In genomic region chr10:61779276-61779675, GRCh38 we compare ENCODE assay signal across 20 cellular contexts.
DNase-seq lines count a peak whose midpoint lies in the region; ATAC-seq, FAIRE-seq and TF ChIP-seq lines count a peak whose summit lies in the region.
"Had no signal": no experiment of that assay in that cellular context is flagged by ENCODE, and none has a peak within 500 bp of the region (broad histone marks: within the 10 kb centered on the region; RNA-seq: fewer than 3 reads in every experiment).

No MANE protein-coding gene starts in this region.

- no peak for TF ChIP-seq POLR2A in HepG2 (IDR thresholded peaks at IDR 0.05; ENCODE audit: insufficient read depth in 1 of 2, low read depth in 2 of 2, low read length in 2 of 2)
- TF ChIP-seq POLR2A in right lobe of liver (IDR thresholded peaks at IDR 0.05) = no peak

- no peak for TF ChIP-seq RAD21 in HepG2 (CRISPR knock-in tag; IDR thresholded peaks at IDR 0.05)

- H2AFZ ChIP-seq in HepG2 (ENCODE audit: low read length) = no peak overlapping the region

- POLR2A ChIA-PET in HepG2 (lab: Yijun Ruan, JAX) = no interaction called here
- POLR2A ChIA-PET in WTC11 (lab: Charles Lee) = no interaction called here

- no peaks in the 10 kb centered on the region for H3K27me3 Mint-ChIP-seq in WTC11 (ENCODE audit: low read depth)
- H3K27me3 Mint-ChIP-seq in activated naive CD8-positive, alpha-beta T cell treated with anti-CD3 and anti-CD28 coated beads, Interleukin-2, amount 50 U/mL, for 24 hours = no peaks in the 10 kb centered on the region

- DNase-seq in HepG2 (ENCODE audit: low spot score) = no peak
- DNase-seq in right lobe of liver = no peak
- no peak for DNase-seq in WTC11 (ENCODE audit: low spot score)
- DNase-seq in left lung = no peak
- DNase-seq in T1000 (lab: John Stamatoyannopoulos, UW) = no peak
- no peak for DNase-seq in posterior cingulate gyrus
- no peak for DNase-seq in activated naive CD8-positive, alpha-beta T cell treated with anti-CD3 and anti-CD28 coated beads, Interleukin-2, amount 50 U/mL, for 24 hours
- DNase-seq: DMS79 treated with DMSO at 0.1 percent for 48 hours; GOT3; MV-4-11; NCI-H1417; NCI-H187 treated with DMSO at 0.1 percent for 48 hours; NCI-H446; NK-92 treated with Interleukin-12 subunit alpha and Interleukin-12 subunit beta, amount 100 ng/mL, for 24 hours had no signal

- peaks cover 5% of the 10 kb centered on the region for H3K4me1 Mint-ChIP-seq in WTC11
- H3K4me1 Mint-ChIP-seq in activated naive CD8-positive, alpha-beta T cell treated with anti-CD3 and anti-CD28 coated beads, Interleukin-2, amount 50 U/mL, for 24 hours = peaks cover 43% of the 10 kb centered on the region
- H3K4me1 Mint-ChIP-seq: IgD-negative memory B cell had no signal

- H3K4me3 Mint-ChIP-seq in WTC11 = no peak overlapping the region
- H3K4me3 Mint-ChIP-seq in activated naive CD8-positive, alpha-beta T cell treated with anti-CD3 and anti-CD28 coated beads, Interleukin-2, amount 50 U/mL, for 24 hours = no peak overlapping the region
- H3K4me3 Mint-ChIP-seq: CD8-positive, alpha-beta T cell; IgD-negative memory B cell had no signal

- H3K27ac ChIP-seq in HepG2 (ENCODE audit: extremely low read length, insufficient read depth, low read length) (no peak overlapping the region), right lobe of liver (no peak overlapping the region), left lung (peak overlapping the region; percentile 10 to 74)
- H3K27ac ChIP-seq: 22Rv1, RWPE1 had no signal

- no peak overlapping the region for H3K27ac Mint-ChIP-seq in WTC11
- no peak overlapping the region for H3K27ac Mint-ChIP-seq in activated naive CD8-positive, alpha-beta T cell treated with anti-CD3 and anti-CD28 coated beads, Interleukin-2, amount 50 U/mL, for 24 hours
- H3K27ac Mint-ChIP-seq: CD8-positive, alpha-beta T cell; IgD-negative memory B cell had no signal

- no peaks in the 10 kb centered on the region for H3K36me3 Mint-ChIP-seq in WTC11
- peaks cover 1% of the 10 kb centered on the region for H3K36me3 Mint-ChIP-seq in activated naive CD8-positive, alpha-beta T cell treated with anti-CD3 and anti-CD28 coated beads, Interleukin-2, amount 50 U/mL, for 24 hours (ENCODE audit: low read depth)
- H3K36me3 Mint-ChIP-seq: CD8-positive, alpha-beta T cell had no signal

- TF ChIP-seq EP300 in HepG2 (IDR thresholded peaks at IDR 0.05; ENCODE audit: low read depth in 2 of 2, low read length in 2 of 2) (no peak), HepG2 (CRISPR knock-in tag; IDR thresholded peaks at IDR 0.05; ENCODE audit: borderline replicate concordance) (no peak)

- no peak for ATAC-seq in HepG2
- ATAC-seq in right lobe of liver = no peak
- ATAC-seq in WTC11 = 0 out of 2 replicates have a peak, but pooled peaks have one; percentile 36
- no peak for ATAC-seq in left lung
- ATAC-seq in GM18511 (IDR thresholded peaks at IDR 0.05; ENCODE audit: unreplicated experiment) = no peak
- ATAC-seq in activated naive CD8-positive, alpha-beta T cell treated with anti-CD3 and anti-CD28 coated beads, Interleukin-2, amount 50 U/mL, for 24 hours = no peak
- ATAC-seq: GM12878 had no signal

- H3K4me3 ChIP-seq in HepG2 (replicated peaks in 1 of 3; ENCODE audit: insufficient read depth in 1 of 3, low read depth in 2 of 3, low read length in 3 of 3) (no peak overlapping the region), right lobe of liver (no peak overlapping the region), left lung (no peak overlapping the region)
- H3K4me3 ChIP-seq: GM12878 had no signal

- 45% methylated on average over 6 of the region's 6 CpGs for WGBS in HepG2 (ENCODE audit: low lambda C conversion rate)
- 63% methylated on average over 6 of the region's 6 CpGs for WGBS in right lobe of liver (ENCODE audit: insufficient coverage, low coverage, low lambda C conversion rate, missing lambda C conversion rate)

- BruUV-seq in HepG2 (replicated peaks; lab: Mats Ljungman, UMichigan) = no TSS peak

- H3K9ac ChIP-seq in HepG2 (ENCODE audit: insufficient read depth, low read depth, low read length) = no peak overlapping the region

- H4K20me1 ChIP-seq in HepG2 (ENCODE audit: insufficient read depth, low read length) = no peaks in the 10 kb centered on the region

- H3K4me2 ChIP-seq in HepG2 (ENCODE audit: low read depth, low read length) = no peak overlapping the region

- H3K9me3 Mint-ChIP-seq in WTC11 = peaks cover 1% of the 10 kb centered on the region
- H3K9me3 Mint-ChIP-seq in activated naive CD8-positive, alpha-beta T cell treated with anti-CD3 and anti-CD28 coated beads, Interleukin-2, amount 50 U/mL, for 24 hours = no peaks in the 10 kb centered on the region
- H3K9me3 Mint-ChIP-seq: CD8-positive, alpha-beta T cell had no signal

- H3K9me3 ChIP-seq in HepG2 (ENCODE audit: low read length) = no peaks in the 10 kb centered on the region
- H3K9me3 ChIP-seq in right lobe of liver = no peaks in the 10 kb centered on the region
- no peaks in the 10 kb centered on the region for H3K9me3 ChIP-seq in left lung

- no peaks in the 10 kb centered on the region for H3K27me3 ChIP-seq in HepG2 (ENCODE audit: control insufficient read depth in 1 of 2, insufficient read depth in 2 of 2, low read length in 2 of 2)
- H3K27me3 ChIP-seq in right lobe of liver = no peaks in the 10 kb centered on the region
- H3K27me3 ChIP-seq in left lung = no peaks in the 10 kb centered on the region

- no peak for FAIRE-seq in HepG2 (lab: Jason Lieb, UNC)
- FAIRE-seq: GM12878 had no signal

- no peaks in the 10 kb centered on the region for H3K4me1 ChIP-seq in HepG2 (ENCODE audit: insufficient read depth, low read length)
- H3K4me1 ChIP-seq in right lobe of liver = no peaks in the 10 kb centered on the region
- H3K4me1 ChIP-seq in left lung = no peaks in the 10 kb centered on the region

- CTCF ChIA-PET in HepG2 (lab: Yijun Ruan, JAX; ENCODE audit: low intra/inter-chr PET ratio, low total read pairs) = no interaction called here
- CTCF ChIA-PET in WTC11 (lab: Charles Lee) = no interaction called here

- no peaks in the 10 kb centered on the region for H3K36me3 ChIP-seq in HepG2 (replicated peaks in 1 of 2; ENCODE audit: control insufficient read depth in 1 of 2, insufficient read depth in 2 of 2, low read length in 2 of 2)
- H3K36me3 ChIP-seq in right lobe of liver = no peaks in the 10 kb centered on the region
- no peaks in the 10 kb centered on the region for H3K36me3 ChIP-seq in left lung

- no peaks in the 10 kb centered on the region for H3K79me2 ChIP-seq in HepG2 (ENCODE audit: insufficient read depth, low read length)

- intact Hi-C loops in HepG2 (cut with micrococcal nuclease; ENCODE audit: unreplicated experiment) (no loop called here), right lobe of liver (cut with DNase I) (no loop called here), left lung (cut with DNase I) (no loop called here), posterior cingulate gyrus (cut with DNase I) (no loop called here)

- TF ChIP-seq CTCF in HepG2 (CRISPR knock-in tag; IDR thresholded peaks at IDR 0.05) (no peak), right lobe of liver (IDR thresholded peaks at IDR 0.05) (no peak), WTC11 (IDR thresholded peaks at IDR 0.05) (no peak), left lung (IDR thresholded peaks at IDR 0.05) (no peak)

- in situ Hi-C loops in HepG2 (cut with HindIII; ENCODE audit: extremely low pct_ligation_motif_present, low pct_unique_long_range_greater_than_20kb) = no loop called here

TF ChIP-seq in HepG2, 621 proteins besides CTCF, POLR2A, EP300 and RAD21 (continues in another document):
- TF ChIP-seq IKZF5 (CRISPR knock-in tag; IDR thresholded peaks at IDR 0.05) (no peak), PAF1 (CRISPR knock-in tag; IDR thresholded peaks at IDR 0.05) (no peak), YEATS2 (CRISPR knock-in tag; IDR thresholded peaks at IDR 0.05; ENCODE audit: borderline replicate concordance) (no peak), ZBTB3 (CRISPR knock-in tag; IDR thresholded peaks at IDR 0.05; ENCODE audit: borderline replicate concordance, low read depth) (no peak), MAFF (IDR thresholded peaks at IDR 0.05; ENCODE audit: low read depth, low read length) (peak; percentile 76)

TF ChIP-seq in WTC11, 78 proteins besides CTCF, POLR2A, EP300 and RAD21:
- TF ChIP-seq CBFB (CRISPR knock-in tag; IDR thresholded peaks at IDR 0.05; ENCODE audit: low read depth) (no peak), GTF2I (CRISPR knock-in tag; conservative IDR thresholded peaks at IDR 0.05) (no peak), FOXJ3 (CRISPR knock-in tag; IDR thresholded peaks at IDR 0.05; ENCODE audit: borderline replicate concordance) (no peak), NR1H2 (CRISPR knock-in tag; IDR thresholded peaks at IDR 0.05) (no peak), ZNF121 (CRISPR knock-in tag; IDR thresholded peaks at IDR 0.05) (no peak), SMAD3 (CRISPR knock-in tag; IDR thresholded peaks at IDR 0.05; ENCODE audit: borderline replicate concordance) (no peak), TEAD4 (CRISPR knock-in tag; IDR thresholded peaks at IDR 0.05) (no peak), ATF3 (CRISPR knock-in tag; conservative IDR thresholded peaks at IDR 0.05) (no peak)
- TF ChIP-seq, protein P1, sequence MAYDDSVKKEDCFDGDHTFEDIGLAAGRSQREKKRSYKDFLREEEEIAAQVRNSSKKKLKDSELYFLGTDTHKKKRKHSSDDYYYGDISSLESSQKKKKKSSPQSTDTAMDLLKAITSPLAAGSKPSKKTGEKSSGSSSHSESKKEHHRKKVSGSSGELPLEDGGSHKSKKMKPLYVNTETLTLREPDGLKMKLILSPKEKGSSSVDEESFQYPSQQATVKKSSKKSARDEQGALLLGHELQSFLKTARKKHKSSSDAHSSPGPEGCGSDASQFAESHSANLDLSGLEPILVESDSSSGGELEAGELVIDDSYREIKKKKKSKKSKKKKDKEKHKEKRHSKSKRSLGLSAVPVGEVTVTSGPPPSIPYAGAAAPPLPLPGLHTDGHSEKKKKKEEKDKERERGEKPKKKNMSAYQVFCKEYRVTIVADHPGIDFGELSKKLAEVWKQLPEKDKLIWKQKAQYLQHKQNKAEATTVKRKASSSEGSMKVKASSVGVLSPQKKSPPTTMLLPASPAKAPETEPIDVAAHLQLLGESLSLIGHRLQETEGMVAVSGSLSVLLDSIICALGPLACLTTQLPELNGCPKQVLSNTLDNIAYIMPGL (CRISPR knock-in tag; IDR thresholded peaks at IDR 0.05) = no peak
- TF ChIP-seq, protein P2, sequence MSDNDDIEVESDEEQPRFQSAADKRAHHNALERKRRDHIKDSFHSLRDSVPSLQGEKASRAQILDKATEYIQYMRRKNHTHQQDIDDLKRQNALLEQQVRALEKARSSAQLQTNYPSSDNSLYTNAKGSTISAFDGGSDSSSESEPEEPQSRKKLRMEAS (CRISPR knock-in tag; IDR thresholded peaks at IDR 0.05) = no peak

Comparison
In these comparisons a context has a peak if more than half of its experiments do, and no peak if none do; other contexts are left out.
1. H3K27ac ChIP-seq: peak in left lung (2 of 2); none in HepG2 (single experiment) and right lobe of liver (0 of 3).